ENCODE assay signal across 21 cellular contexts in genomic region chr1:210352575-210352974, GRCh38. TPM values are rescaled to one million over a fixed set of nuclear protein-coding genes. Genes with fewer than 3 reads are reported as not detected.
A peak's percentile ranks its signal among the peaks of the same experiment; 100 is the strongest.
DNase-seq lines count a peak whose midpoint lies in the region; ATAC-seq, FAIRE-seq and TF ChIP-seq lines count a peak whose summit lies in the region.
"Had no signal": no experiment of that assay in that cellular context is flagged by ENCODE, and none has a peak within 500 bp of the region (broad histone marks: within the 10 kb centered on the region; RNA-seq: fewer than 3 reads in every experiment).

No MANE protein-coding gene starts in this region.

- no peaks in the 10 kb centered on the region for H3K27me3 ChIP-seq in OCI-LY3 (ENCODE audit: low read depth, low read length)
- H3K27me3 ChIP-seq in K562 (ENCODE audit: control insufficient read depth in 2 of 2, insufficient read depth in 2 of 2, low read length in 2 of 2) = no peaks in the 10 kb centered on the region
- H3K27me3 ChIP-seq in CD8-positive, alpha-beta memory T cell (ENCODE audit: insufficient read depth, low read length, poor library complexity, severe bottlenecking) = no peaks in the 10 kb centered on the region

- no peak overlapping the region for H3K27ac Mint-ChIP-seq in stimulated activated naive B cell treated with anti-CD40 and anti-IgM and Interleukin-4, amounts not matched to agents 10 μg/mL and 1 μg/mL and 100 μg/mL, for 72 hours
- H3K27ac Mint-ChIP-seq in CD8-positive, alpha-beta memory T cell = no peak overlapping the region
- H3K27ac Mint-ChIP-seq: HFFc6 had no signal

- H3K27me3 Mint-ChIP-seq in stimulated activated naive B cell treated with anti-CD40 and anti-IgM and Interleukin-4, amounts not matched to agents 10 μg/mL and 1 μg/mL and 100 μg/mL, for 72 hours = no peaks in the 10 kb centered on the region
- H3K27me3 Mint-ChIP-seq in CD8-positive, alpha-beta memory T cell = no peaks in the 10 kb centered on the region
- H3K27me3 Mint-ChIP-seq: CD4-positive, alpha-beta memory T cell had no signal

- H3K79me2 ChIP-seq in OCI-LY3 (ENCODE audit: low read length) = no peaks in the 10 kb centered on the region
- no peaks in the 10 kb centered on the region for H3K79me2 ChIP-seq in K562 (ENCODE audit: control insufficient read depth, insufficient read depth, low read length)

- H2AFZ ChIP-seq in OCI-LY3 (ENCODE audit: low read depth, low read length) (no peak overlapping the region), K562 (ENCODE audit: low read depth, low read length) (no peak overlapping the region)

- CTCF ChIA-PET in K562 (lab: Yijun Ruan, JAX; ENCODE audit: low intra/inter-chr PET ratio) = no interaction called here
- CTCF ChIA-PET in CD8-positive, alpha-beta memory T cell (lab: Charles Lee) = interaction anchor here (2.4 kb wide), 1 partner anchor 22 kb away, joined by 7 read pairs; no protein-coding TSS in a partner anchor

- H3K36me3 ChIP-seq in OCI-LY3 (replicated peaks; ENCODE audit: low read depth, low read length) = no peaks in the 10 kb centered on the region
- H3K36me3 ChIP-seq in K562 (ENCODE audit: control insufficient read depth, insufficient read depth, low read length) = no peaks in the 10 kb centered on the region
- H3K36me3 ChIP-seq in CD8-positive, alpha-beta memory T cell (ENCODE audit: insufficient read depth, low read length) = no peaks in the 10 kb centered on the region
- H3K36me3 ChIP-seq: HAP-1 had no signal

- H3K4me1 ChIP-seq in OCI-LY3 (ENCODE audit: low read length) = peaks cover 19% of the 10 kb centered on the region
- no peaks in the 10 kb centered on the region for H3K4me1 ChIP-seq in K562 (replicated peaks in 1 of 2; ENCODE audit: control insufficient read depth in 2 of 2, insufficient read depth in 2 of 2, low read length in 2 of 2)
- H3K4me1 ChIP-seq in CD8-positive, alpha-beta memory T cell (ENCODE audit: insufficient read depth, low read length) = no peaks in the 10 kb centered on the region
- H3K4me1 ChIP-seq: A549, Caco-2, HAP-1 had no signal

- no peak for ATAC-seq in K562
- peak; percentile 12 to 50 for ATAC-seq in stimulated activated naive B cell treated with anti-CD40 and anti-IgM and Interleukin-4, amounts not matched to agents 10 μg/mL and 1 μg/mL and 100 μg/mL, for 72 hours (replicated peaks)
- ATAC-seq: A549 had no signal

- FAIRE-seq in GM12891 (lab: Jason Lieb, UNC) (peak; percentile 28), K562 (lab: Jason Lieb, UNC) (no peak)
- FAIRE-seq: A549, G401.6, GM18507, H54 had no signal

- BruUV-seq in K562 (replicated peaks; lab: Mats Ljungman, UMichigan) = no TSS peak

- DNase-seq in GM12891 (ENCODE audit: insufficient read length, low spot score) = no peak
- DNase-seq in K562 (ENCODE audit: extremely low read depth in 1 of 4, low spot score in 3 of 4) = no peak
- DNase-seq in stimulated activated naive B cell treated with anti-CD40 and anti-IgM and Interleukin-4, amounts not matched to agents 10 μg/mL and 1 μg/mL and 100 μg/mL, for 72 hours = no peak
- no peak for DNase-seq in CD8-positive, alpha-beta memory T cell
- DNase-seq in AML-193 (lab: John Stamatoyannopoulos, UW) = no peak
- DNase-seq in MV-4-11 (lab: John Stamatoyannopoulos, UW) = no peak
- DNase-seq: 8988T; ACHN; C1 segment of cervical spinal cord; Caco-2; CD4-positive, alpha-beta memory T cell; DMS153; DND-41; GOT3; HFFc6 had no signal

- peaks cover 0 to 16% of the 10 kb centered on the region in 2 donors for H3K36me3 Mint-ChIP-seq in stimulated activated naive B cell treated with anti-CD40 and anti-IgM and Interleukin-4, amounts not matched to agents 10 μg/mL and 1 μg/mL and 100 μg/mL, for 72 hours
- H3K36me3 Mint-ChIP-seq in CD8-positive, alpha-beta memory T cell = peaks cover 3 to 21% (median 9%) of the 10 kb centered on the region in 3 donors

- H3K27ac ChIP-seq in OCI-LY3 (ENCODE audit: low read length) (peak overlapping the region; percentile 33), K562 (ENCODE audit: extremely low read depth, low read depth, low read length) (no peak overlapping the region)
- H3K27ac ChIP-seq in CD8-positive, alpha-beta memory T cell (ENCODE audit: low read depth, low read length) = no peak overlapping the region
- H3K27ac ChIP-seq: A549 had no signal

- TF ChIP-seq POLR2A in GM12891 (IDR thresholded peaks at IDR 0.05; ENCODE audit: low read depth, low read length) (no peak), K562 (conservative IDR thresholded peaks at IDR 0.05) (no peak)

- no peak overlapping the region for H3K9ac ChIP-seq in OCI-LY3 (ENCODE audit: low read length)
- H3K9ac ChIP-seq in K562 (ENCODE audit: insufficient read depth in 1 of 2, low read depth in 2 of 2, low read length in 2 of 2) = no peak overlapping the region

- TF ChIP-seq EP300 in K562 (IDR thresholded peaks at IDR 0.05; ENCODE audit: low read length) = no peak

- no peaks in the 10 kb centered on the region for H3K9me3 Mint-ChIP-seq in stimulated activated naive B cell treated with anti-CD40 and anti-IgM and Interleukin-4, amounts not matched to agents 10 μg/mL and 1 μg/mL and 100 μg/mL, for 72 hours
- no peaks in the 10 kb centered on the region for H3K9me3 Mint-ChIP-seq in CD8-positive, alpha-beta memory T cell
- H3K9me3 Mint-ChIP-seq: CD4-positive, alpha-beta memory T cell; HFFc6 had no signal

- in situ Hi-C loops in K562 (cut with MboI) = no loop called here

- H3K9me1 ChIP-seq in K562 (ENCODE audit: control insufficient read depth, insufficient read depth, low read length) = no peaks in the 10 kb centered on the region

- no peaks in the 10 kb centered on the region for H3K9me3 ChIP-seq in OCI-LY3 (ENCODE audit: insufficient read depth, low read length)
- no peaks in the 10 kb centered on the region for H3K9me3 ChIP-seq in K562 (replicated peaks; ENCODE audit: control insufficient read depth, insufficient read depth, low read depth, low read length)
- H3K9me3 ChIP-seq in CD8-positive, alpha-beta memory T cell (ENCODE audit: low read length) = no peaks in the 10 kb centered on the region
- H3K9me3 ChIP-seq: A549, Caco-2, HAP-1 had no signal

- no peak overlapping the region for H3K4me3 Mint-ChIP-seq in stimulated activated naive B cell treated with anti-CD40 and anti-IgM and Interleukin-4, amounts not matched to agents 10 μg/mL and 1 μg/mL and 100 μg/mL, for 72 hours
- no peak overlapping the region for H3K4me3 Mint-ChIP-seq in CD8-positive, alpha-beta memory T cell
- H3K4me3 Mint-ChIP-seq: CD4-positive, alpha-beta memory T cell; HFFc6 had no signal

- H3K4me2 ChIP-seq in OCI-LY3 (ENCODE audit: low read length) (peak overlapping the region; percentile 40), K562 (ENCODE audit: insufficient read depth, low read length) (no peak overlapping the region)
- H3K4me2 ChIP-seq: A549 had no signal

- H3K4me3 ChIP-seq in OCI-LY3 (ENCODE audit: low read length) = peak overlapping the region; percentile 3; the same call in 1 of the 2 replicates
- no peak overlapping the region for H3K4me3 ChIP-seq in K562
- no peak overlapping the region for H3K4me3 ChIP-seq in CD8-positive, alpha-beta memory T cell (ENCODE audit: low read length)
- H3K4me3 ChIP-seq: A549, HAP-1 had no signal

- intact Hi-C loops in K562 (cut with micrococcal nuclease) = no loop called here

- H4K20me1 ChIP-seq in OCI-LY3 (ENCODE audit: insufficient read depth, low read length) (no peaks in the 10 kb centered on the region), K562 (replicated peaks; ENCODE audit: control insufficient read depth, insufficient read depth, low read length) (no peaks in the 10 kb centered on the region)

- WGBS in K562 (ENCODE audit: insufficient coverage, low coverage, missing lambda C conversion rate) = 4% methylated on average over 4 of the region's 4 CpGs

- no peak for TF ChIP-seq CTCF in OCI-LY3 (IDR thresholded peaks at IDR 0.05; ENCODE audit: low read depth, low read length)
- no peak for TF ChIP-seq CTCF in K562 (IDR thresholded peaks at IDR 0.05 in 2 of 3, conservative IDR thresholded peaks at IDR 0.05 in 1 of 3; ENCODE audit: insufficient read depth in 2 of 3, low read depth in 1 of 3, low read length in 3 of 3)

- POLR2A ChIA-PET in K562 (lab: Yijun Ruan, JAX) = no interaction called here
- POLR2A ChIA-PET in CD8-positive, alpha-beta memory T cell (lab: Charles Lee) = no interaction called here

- peaks cover 9 to 10% of the 10 kb centered on the region in 2 donors for H3K4me1 Mint-ChIP-seq in stimulated activated naive B cell treated with anti-CD40 and anti-IgM and Interleukin-4, amounts not matched to agents 10 μg/mL and 1 μg/mL and 100 μg/mL, for 72 hours
- H3K4me1 Mint-ChIP-seq in CD8-positive, alpha-beta memory T cell = peaks cover 0 to 6% (median 0%) of the 10 kb centered on the region in 3 donors

- no peak for TF ChIP-seq RAD21 in K562 (CRISPR knock-in tag; conservative IDR thresholded peaks at IDR 0.05 in 1 of 2, IDR thresholded peaks at IDR 0.05 in 1 of 2)

TF ChIP-seq in GM12891, 5 proteins besides CTCF, POLR2A, EP300 and RAD21:
- TF ChIP-seq POU2F2 (IDR thresholded peaks at IDR 0.05; ENCODE audit: low read depth, low read length) = 0 out of 2 replicates have a peak, but pooled peaks have one; percentile 24
- no peak for TF ChIP-seq SPI1 (IDR thresholded peaks at IDR 0.05; ENCODE audit: low read depth, low read length)
TF ChIP-seq in GM12891: peak in this region for 1.

TF ChIP-seq in K562, 482 proteins besides CTCF, POLR2A, EP300 and RAD21 (continues in another document):
- no peak for TF ChIP-seq RNF2 (IDR thresholded peaks at IDR 0.05)
- TF ChIP-seq ZNF699 (CRISPR knock-in tag; IDR thresholded peaks at IDR 0.05; ENCODE audit: insufficient replicate concordance) = no peak
- no peak for TF ChIP-seq HDAC8 (tag; IDR thresholded peaks at IDR 0.05)

RNA-seq across cellular contexts. Expression of gene HHAT, which starts 23.9 kb away (rescaled TPM):
- 1.7 TPM for polyA plus RNA-seq in GM12891 (2012; ENCODE audit: low read depth, missing spikeins)
- total RNA-seq in K562 (2011; cell fraction: chromatin; rRNA removed; ENCODE audit: low replicate concordance) = not detected in 2 replicates
- not detected in 2 replicates for total RNA-seq in K562 (2011; cell fraction: nucleolus; rRNA removed)
- not detected in 2 replicates for total RNA-seq in K562 (2011; cell fraction: nucleoplasm; rRNA removed)
- 0.12 and 0.14 TPM in 2 replicates for total RNA-seq in K562 (2014; rRNA removed)
- 0.13 and 0.15 TPM in 2 replicates for total RNA-seq in K562 (2014; rRNA removed; fragmentation: Illumina TruSeq; extraction: Trizol)
- total RNA-seq in K562 (2015; rRNA removed; fragmentation: Illumina TruSeq; extraction: Trizol) = 0.14 and 0.19 TPM in 2 replicates
- total RNA-seq in K562 (2021) = 0.11 and 0.13 TPM in 2 replicates
- not detected in 2 replicates for polyA plus RNA-seq in K562 (2011; rRNA removed)
- polyA plus RNA-seq in K562 (2011; cell fraction: cytosol; rRNA removed) = not detected in 2 replicates
- 0.04 TPM in 1 of 2 replicates, not detected in the other for polyA plus RNA-seq in K562 (2011; cell fraction: nucleus; rRNA removed)
- 0.14 and 0.18 TPM in 2 replicates for polyA plus RNA-seq in K562 (2012)
- polyA plus RNA-seq in K562 (2014; fragmentation: Illumina TruSeq; extraction: Trizol) = 0.10 TPM in 2 replicates
- under 1 TPM; 0.07 to 0.13 TPM for polyA plus RNA-seq in K562 (2014; fragmentation: Nextera tagmentation; extraction: Ambion mirVana)
- polyA plus RNA-seq in K562 (2014; rRNA removed) = 0.16 and 0.23 TPM in 2 replicates
- polyA minus RNA-seq in K562 (2011; rRNA and poly(A)+ RNA removed) = not detected in 2 replicates
- polyA minus RNA-seq in K562 (2011; cell fraction: cytosol; rRNA and poly(A)+ RNA removed) = not detected in 2 replicates
- not detected in 2 replicates for polyA minus RNA-seq in K562 (2011; cell fraction: nucleus; rRNA and poly(A)+ RNA removed)
- total RNA-seq in CD8-positive, alpha-beta memory T cell = 1 to 10 TPM; 1.4 to 2.1 TPM
- polyA plus RNA-seq in CD8-positive, alpha-beta memory T cell = 4.6 TPM
